Comparison of ENCODE assay signal across 19 cellular contexts in genomic region chr2:226711606-226712296, GRCh38.
DNase-seq lines count a peak whose midpoint lies in the region; ATAC-seq, FAIRE-seq and TF ChIP-seq lines count a peak whose summit lies in the region.
"Had no signal": no experiment of that assay in that cellular context is flagged by ENCODE, and none has a peak within 500 bp of the region (broad histone marks: within the 10 kb centered on the region; RNA-seq: fewer than 3 reads in every experiment).

No MANE protein-coding gene starts in this region.

- H3K36me3 Mint-ChIP-seq in MCF 10A (ENCODE audit: insufficient read depth, unreplicated experiment), result no peaks in the 10 kb centered on the region
- H3K36me3 Mint-ChIP-seq: CD8-positive, alpha-beta memory T cell had no signal

- ATAC-seq in upper lobe of left lung (ENCODE audit: low FRiP score in 2 of 2), result no peak

- TF ChIP-seq POLR2A in breast epithelium (IDR thresholded peaks at IDR 0.05), result no peak
- no peak for TF ChIP-seq POLR2A in upper lobe of left lung (IDR thresholded peaks at IDR 0.05)

- H3K27me3 ChIP-seq in breast epithelium, result no peaks in the 10 kb centered on the region
- H3K27me3 ChIP-seq in bronchial epithelial cell (ENCODE audit: control insufficient read depth, insufficient read depth, low read length), result no peaks in the 10 kb centered on the region
- no peaks in the 10 kb centered on the region for H3K27me3 ChIP-seq in upper lobe of left lung
- H3K27me3 ChIP-seq: BLaER1 had no signal

- DNase-seq in MCF 10A (ENCODE audit: unreplicated experiment), result peak; percentile 14
- DNase-seq in breast epithelium (ENCODE audit: low spot score in 2 of 2), result no peak
- peak; percentile 46 for DNase-seq in bronchial epithelial cell (ENCODE audit: low read depth)
- no peak for DNase-seq in epidermal melanocyte (ENCODE audit: insufficient read length, low spot score)
- no peak for DNase-seq in NCI-H187 treated with DMSO at 0.1 percent for 48 hours (lab: John Stamatoyannopoulos, UW)
- DNase-seq in retina, result no peak
- no peak for DNase-seq in upper lobe of left lung
- DNase-seq: AML-193; Caco-2; CD8-positive, alpha-beta memory T cell; DND-41; GDM1; GM23248; H7; HFFc6 had no signal

- intact Hi-C loops in MCF 10A (cut with micrococcal nuclease), result no loop called here
- intact Hi-C loops in breast epithelium (cut with DNase I; ENCODE audit: low total_unique reads), result no loop called here

- H3K27me3 Mint-ChIP-seq in MCF 10A (ENCODE audit: insufficient read depth, unreplicated experiment), result no peaks in the 10 kb centered on the region

- no peak overlapping the region for H3K27ac ChIP-seq in breast epithelium
- H3K27ac ChIP-seq in upper lobe of left lung, result no peak overlapping the region
- H3K27ac ChIP-seq: 22Rv1, BLaER1, GM23248 had no signal

- H3K4me1 ChIP-seq in breast epithelium, result no peaks in the 10 kb centered on the region
- no peaks in the 10 kb centered on the region for H3K4me1 ChIP-seq in upper lobe of left lung
- H3K4me1 ChIP-seq: Caco-2 had no signal

- FAIRE-seq in bronchial epithelial cell (lab: Jason Lieb, UNC) (no peak), islet of Langerhans (lab: Jason Lieb, UNC) (peak; percentile 38)
- FAIRE-seq: HTR-8/SVneo had no signal

- H3K4me1 Mint-ChIP-seq in MCF 10A (ENCODE audit: insufficient read depth, unreplicated experiment), result no peaks in the 10 kb centered on the region
- H3K4me1 Mint-ChIP-seq: CD8-positive, alpha-beta memory T cell had no signal

- TF ChIP-seq CTCF in MCF 10A (IDR thresholded peaks at IDR 0.05; ENCODE audit: unreplicated experiment) (no peak), breast epithelium (IDR thresholded peaks at IDR 0.05) (no peak), bronchial epithelial cell (IDR thresholded peaks at IDR 0.05; ENCODE audit: insufficient read depth, low read length, severe bottlenecking) (no peak), upper lobe of left lung (IDR thresholded peaks at IDR 0.05) (no peak)

- H3K9me3 ChIP-seq in breast epithelium (no peaks in the 10 kb centered on the region), upper lobe of left lung (no peaks in the 10 kb centered on the region)
- H3K9me3 ChIP-seq: Caco-2 had no signal

- H3K4me3 ChIP-seq in breast epithelium (no peak overlapping the region), bronchial epithelial cell (ENCODE audit: low read depth, low read length) (no peak overlapping the region), upper lobe of left lung (no peak overlapping the region)
- H3K4me3 ChIP-seq: BLaER1, GM23248 had no signal

- no peak overlapping the region for H3K4me3 Mint-ChIP-seq in MCF 10A (ENCODE audit: unreplicated experiment)
- H3K4me3 Mint-ChIP-seq: CD8-positive, alpha-beta memory T cell; HFFc6 had no signal

- H3K36me3 ChIP-seq in breast epithelium (no peaks in the 10 kb centered on the region), bronchial epithelial cell (ENCODE audit: control insufficient read depth, insufficient read depth, low read length) (no peaks in the 10 kb centered on the region), upper lobe of left lung (no peaks in the 10 kb centered on the region)
- H3K36me3 ChIP-seq: BLaER1 had no signal

- 92 to 95% methylated on average over 2 of the region's 2 CpGs for WGBS in upper lobe of left lung, 2 donors

- POLR2A ChIA-PET in MCF 10A (lab: Yijun Ruan, JAX), result interaction anchor here (1.2 kb wide), 1 partner anchor 14 kb away, joined by 3 read pairs; no protein-coding TSS in a partner anchor

- no peaks in the 10 kb centered on the region for H3K9me3 Mint-ChIP-seq in MCF 10A (ENCODE audit: unreplicated experiment)
- H3K9me3 Mint-ChIP-seq: CD8-positive, alpha-beta memory T cell; HFFc6 had no signal

- CTCF ChIA-PET in MCF 10A (lab: Yijun Ruan, JAX), result interaction anchor here (0.6 kb wide), 1 partner anchor 465 kb away, joined by 3 read pairs; no protein-coding TSS in a partner anchor

- no peak for TF ChIP-seq EP300 in upper lobe of left lung (IDR thresholded peaks at IDR 0.05)

- H3K27ac Mint-ChIP-seq in MCF 10A (ENCODE audit: low read depth, unreplicated experiment), result no peak overlapping the region
- H3K27ac Mint-ChIP-seq: CD8-positive, alpha-beta memory T cell; HFFc6 had no signal

- BruUV-seq in MCF 10A (replicated peaks; lab: Mats Ljungman, UMichigan), result no TSS peak

Comparison
In these comparisons a context has a peak if more than half of its experiments do, and no peak if none do; other contexts are left out.
1. DNase-seq: peak in MCF 10A (single experiment) and bronchial epithelial cell (single experiment); none in breast epithelium (0 of 2), epidermal melanocyte (single experiment), NCI-H187 treated with DMSO at 0.1 percent for 48 hours (single experiment), retina (single experiment) and upper lobe of left lung (0 of 2).